3 cellular contexts compared by ENCODE assay signal in the genomic region with DNA sequence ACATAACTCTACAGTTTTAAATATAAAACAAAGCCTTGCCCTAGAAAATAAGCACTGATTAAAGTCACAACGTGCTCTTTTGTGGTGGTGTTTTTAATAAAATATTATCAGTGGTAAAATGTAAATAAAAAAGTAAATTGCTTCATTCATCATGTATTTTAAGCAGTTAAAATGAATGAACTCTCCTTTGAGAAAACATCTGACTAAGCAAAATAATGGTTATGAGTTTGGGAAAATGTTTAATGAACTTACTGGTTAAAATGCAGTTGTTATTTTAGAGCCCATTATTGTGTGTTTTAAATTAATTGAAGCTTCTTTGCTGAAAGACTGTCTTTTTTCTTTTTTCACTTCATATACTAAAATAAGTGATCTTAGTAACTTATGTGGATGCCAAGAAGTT.
TF ChIP-seq lines count a peak whose summit lies in the region.

No MANE protein-coding gene starts in this region.

TF ChIP-seq in HepG2, 621 proteins besides CTCF, POLR2A, EP300 and RAD21:
- peak; percentile 62; the same call in 1 of the 2 replicates for TF ChIP-seq MAFF (IDR thresholded peaks at IDR 0.05; ENCODE audit: low read depth, low read length)
- TF ChIP-seq MAFK (conservative IDR thresholded peaks at IDR 0.05 in 1 of 2, IDR thresholded peaks at IDR 0.05 in 1 of 2; ENCODE audit: low read length in 2 of 2) = peak; percentile 58 to 85
- TF ChIP-seq PHF20 (CRISPR knock-in tag; IDR thresholded peaks at IDR 0.05) = no peak

TF ChIP-seq in HCT116, 20 proteins besides CTCF, POLR2A, EP300 and RAD21:
- TF ChIP-seq, protein P1, sequence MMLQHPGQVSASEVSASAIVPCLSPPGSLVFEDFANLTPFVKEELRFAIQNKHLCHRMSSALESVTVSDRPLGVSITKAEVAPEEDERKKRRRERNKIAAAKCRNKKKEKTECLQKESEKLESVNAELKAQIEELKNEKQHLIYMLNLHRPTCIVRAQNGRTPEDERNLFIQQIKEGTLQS (IDR thresholded peaks at IDR 0.05) = no peak
- TF ChIP-seq YY1 (IDR thresholded peaks at IDR 0.05; ENCODE audit: extremely low read depth, insufficient replicate concordance, low read depth, low read length) = no peak
- TF ChIP-seq FOSL1 (IDR thresholded peaks at IDR 0.05; ENCODE audit: low read depth) = no peak
- TF ChIP-seq TCF7L2 (IDR thresholded peaks at IDR 0.05; ENCODE audit: borderline replicate concordance, extremely low read depth, insufficient read depth, insufficient read length) = no peak

TF ChIP-seq in K562, 482 proteins besides CTCF, POLR2A, EP300 and RAD21:
- TF ChIP-seq MAFF (IDR thresholded peaks at IDR 0.05; ENCODE audit: low read length) (peak; percentile 37; the same call in 1 of the 2 replicates), ZNF707 (CRISPR knock-in tag; conservative IDR thresholded peaks at IDR 0.05) (no peak), TAF9B (IDR thresholded peaks at IDR 0.05; ENCODE audit: partially characterized antibody) (no peak), ETV5 (CRISPR knock-in tag; IDR thresholded peaks at IDR 0.05; ENCODE audit: low read depth) (no peak), ZNF316 (IDR thresholded peaks at IDR 0.05) (peak; percentile 57; the same call in 1 of the 2 replicates), C11orf30 (IDR thresholded peaks at IDR 0.05; ENCODE audit: low read depth) (peak; percentile 34; the same call in 1 of the 2 replicates), ZNF717 (CRISPR knock-in tag; IDR thresholded peaks at IDR 0.05) (no peak)
- TF ChIP-seq, protein P2, sequence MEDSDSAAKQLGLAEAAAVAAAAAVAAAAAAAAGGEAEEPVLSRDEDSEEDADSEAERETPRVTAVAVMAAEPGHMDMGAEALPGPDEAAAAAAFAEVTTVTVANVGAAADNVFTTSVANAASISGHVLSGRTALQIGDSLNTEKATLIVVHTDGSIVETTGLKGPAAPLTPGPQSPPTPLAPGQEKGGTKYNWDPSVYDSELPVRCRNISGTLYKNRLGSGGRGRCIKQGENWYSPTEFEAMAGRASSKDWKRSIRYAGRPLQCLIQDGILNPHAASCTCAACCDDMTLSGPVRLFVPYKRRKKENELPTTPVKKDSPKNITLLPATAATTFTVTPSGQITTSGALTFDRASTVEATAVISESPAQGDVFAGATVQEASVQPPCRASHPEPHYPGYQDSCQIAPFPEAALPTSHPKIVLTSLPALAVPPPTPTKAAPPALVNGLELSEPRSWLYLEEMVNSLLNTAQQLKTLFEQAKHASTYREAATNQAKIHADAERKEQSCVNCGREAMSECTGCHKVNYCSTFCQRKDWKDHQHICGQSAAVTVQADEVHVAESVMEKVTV (CRISPR knock-in tag; IDR thresholded peaks at IDR 0.05) = no peak
- TF ChIP-seq, protein P3, sequence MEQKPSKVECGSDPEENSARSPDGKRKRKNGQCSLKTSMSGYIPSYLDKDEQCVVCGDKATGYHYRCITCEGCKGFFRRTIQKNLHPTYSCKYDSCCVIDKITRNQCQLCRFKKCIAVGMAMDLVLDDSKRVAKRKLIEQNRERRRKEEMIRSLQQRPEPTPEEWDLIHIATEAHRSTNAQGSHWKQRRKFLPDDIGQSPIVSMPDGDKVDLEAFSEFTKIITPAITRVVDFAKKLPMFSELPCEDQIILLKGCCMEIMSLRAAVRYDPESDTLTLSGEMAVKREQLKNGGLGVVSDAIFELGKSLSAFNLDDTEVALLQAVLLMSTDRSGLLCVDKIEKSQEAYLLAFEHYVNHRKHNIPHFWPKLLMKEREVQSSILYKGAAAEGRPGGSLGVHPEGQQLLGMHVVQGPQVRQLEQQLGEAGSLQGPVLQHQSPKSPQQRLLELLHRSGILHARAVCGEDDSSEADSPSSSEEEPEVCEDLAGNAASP (IDR thresholded peaks at IDR 0.05) = no peak
- TF ChIP-seq, protein P4, sequence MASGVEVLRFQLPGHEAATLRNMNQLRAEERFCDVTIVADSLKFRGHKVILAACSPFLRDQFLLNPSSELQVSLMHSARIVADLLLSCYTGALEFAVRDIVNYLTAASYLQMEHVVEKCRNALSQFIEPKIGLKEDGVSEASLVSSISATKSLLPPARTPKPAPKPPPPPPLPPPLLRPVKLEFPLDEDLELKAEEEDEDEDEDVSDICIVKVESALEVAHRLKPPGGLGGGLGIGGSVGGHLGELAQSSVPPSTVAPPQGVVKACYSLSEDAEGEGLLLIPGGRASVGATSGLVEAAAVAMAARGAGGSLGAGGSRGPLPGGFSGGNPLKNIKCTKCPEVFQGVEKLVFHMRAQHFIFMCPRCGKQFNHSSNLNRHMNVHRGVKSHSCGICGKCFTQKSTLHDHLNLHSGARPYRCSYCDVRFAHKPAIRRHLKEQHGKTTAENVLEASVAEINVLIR (CRISPR knock-in tag; IDR thresholded peaks at IDR 0.05) = no peak
